Comparison of ENCODE assay signal across 8 cellular contexts in genomic region chr17:73643012-73643845, GRCh38. TPM values are rescaled to one million over a fixed set of nuclear protein-coding genes. Genes with fewer than 3 reads are reported as not detected.
DNase-seq lines count a peak whose midpoint lies in the region; ATAC-seq, FAIRE-seq and TF ChIP-seq lines count a peak whose summit lies in the region.

No MANE protein-coding gene starts in this region.

- no peaks in the 10 kb centered on the region for H3K36me3 ChIP-seq in Caco-2 (ENCODE audit: control insufficient read depth, insufficient read depth, low read length)
- H3K36me3 ChIP-seq in cardiac muscle cell, result no peaks in the 10 kb centered on the region

- ATAC-seq in GM21529 (IDR thresholded peaks at IDR 0.05; ENCODE audit: unreplicated experiment) (no peak), GM21447 (IDR thresholded peaks at IDR 0.05; ENCODE audit: unreplicated experiment) (no peak)

- H3K27me3 ChIP-seq in Caco-2 (replicated peaks; ENCODE audit: control insufficient read depth, insufficient read depth, low read length) (peaks cover 6% of the 10 kb centered on the region), cardiac muscle cell (no peaks in the 10 kb centered on the region)

- peak; percentile 19 to 49 for TF ChIP-seq CTCF in Caco-2 (IDR thresholded peaks at IDR 0.05; ENCODE audit: insufficient read depth in 1 of 2, low read depth in 1 of 2, low read length in 1 of 2, severe bottlenecking in 1 of 2, unreplicated experiment in 1 of 2)
- peak; percentile 16 for TF ChIP-seq CTCF in cardiac muscle cell (IDR thresholded peaks at IDR 0.05; ENCODE audit: low read depth, low read length)

- no TSS peak for BruUV-seq in Caco-2 (replicated peaks; lab: Mats Ljungman, UMichigan)

- peak overlapping the region; percentile 77 for H3K4me3 Mint-ChIP-seq in Caco-2 (ENCODE audit: unreplicated experiment)
- peak overlapping the region; percentile 78 for H3K4me3 Mint-ChIP-seq in activated T-cell treated with anti-CD3 and anti-CD28 coated beads, Interleukin-2, amount 50 U/mL, for 24 hours

- 0 out of 2 replicates have a peak, but pooled peaks cover 9% of the 10 kb centered on the region for H3K4me1 ChIP-seq in Caco-2
- H3K4me1 ChIP-seq in cardiac muscle cell (ENCODE audit: low read depth), result peaks cover 27% of the 10 kb centered on the region

- peak overlapping the region; percentile 33 for H3K4me3 ChIP-seq in Caco-2 (ENCODE audit: low read depth, low read length)
- H3K4me3 ChIP-seq in cardiac muscle cell, result peak overlapping the region; percentile 80

- TF ChIP-seq POLR2A in H54 (IDR thresholded peaks at IDR 0.05; ENCODE audit: low read depth, low read length), result no peak

- peaks cover 5% of the 10 kb centered on the region for H3K4me1 Mint-ChIP-seq in Caco-2 (ENCODE audit: low read depth, unreplicated experiment)
- H3K4me1 Mint-ChIP-seq in activated T-cell treated with anti-CD3 and anti-CD28 coated beads, Interleukin-2, amount 50 U/mL, for 24 hours (ENCODE audit: low read depth), result peaks cover 19% of the 10 kb centered on the region

- CTCF ChIA-PET in Caco-2 (lab: Charles Lee), result interaction anchor here (0.6 to 0.7 kb wide), 2 partner anchors 155 to 231 kb away, joined by 3 read pairs; no protein-coding TSS in a partner anchor

- POLR2A ChIA-PET in Caco-2 (lab: Charles Lee), result interaction anchor here (0.6 kb wide), 1 partner anchor 560 kb away, joined by 3 read pairs; the partner anchor contains the start of gene RPL38

- H3K9me3 Mint-ChIP-seq in Caco-2 (ENCODE audit: unreplicated experiment), result no peaks in the 10 kb centered on the region
- no peaks in the 10 kb centered on the region for H3K9me3 Mint-ChIP-seq in activated T-cell treated with anti-CD3 and anti-CD28 coated beads, Interleukin-2, amount 50 U/mL, for 24 hours

- intact Hi-C loops in Caco-2 (cut with micrococcal nuclease; ENCODE audit: unreplicated experiment) (loop anchor here (2.0 to 5.0 kb wide), 2 partner anchors 198 to 349 kb away; no protein-coding TSS in a partner anchor), posterior vena cava (cut with DNase I) (no loop called here)

- no peak overlapping the region for H3K27ac Mint-ChIP-seq in Caco-2 (ENCODE audit: unreplicated experiment)
- H3K27ac Mint-ChIP-seq in activated T-cell treated with anti-CD3 and anti-CD28 coated beads, Interleukin-2, amount 50 U/mL, for 24 hours, result no peak overlapping the region

- peak overlapping the region; percentile 82 for H3K27ac ChIP-seq in cardiac muscle cell

- H3K9me3 ChIP-seq in Caco-2, result no peaks in the 10 kb centered on the region
- no peaks in the 10 kb centered on the region for H3K9me3 ChIP-seq in cardiac muscle cell (ENCODE audit: low read depth)

- FAIRE-seq in H54 (lab: Jason Lieb, UNC), result no peak

- H3K27me3 Mint-ChIP-seq in Caco-2 (ENCODE audit: insufficient read depth, unreplicated experiment), result peaks cover 45% of the 10 kb centered on the region
- H3K27me3 Mint-ChIP-seq in activated T-cell treated with anti-CD3 and anti-CD28 coated beads, Interleukin-2, amount 50 U/mL, for 24 hours, result peaks cover 21% of the 10 kb centered on the region

- H3K36me3 Mint-ChIP-seq in Caco-2 (ENCODE audit: insufficient read depth, unreplicated experiment), result no peaks in the 10 kb centered on the region
- no peaks in the 10 kb centered on the region for H3K36me3 Mint-ChIP-seq in activated T-cell treated with anti-CD3 and anti-CD28 coated beads, Interleukin-2, amount 50 U/mL, for 24 hours (ENCODE audit: low read depth)

- DNase-seq in Caco-2 (peak in 1 of 2 experiments; percentile 43), NCI-H146 treated with DMSO at 0.1 percent for 48 hours (lab: John Stamatoyannopoulos, UW; ENCODE audit: unreplicated experiment) (peak; percentile 27), cardiac muscle cell (ENCODE audit: low read depth in 1 of 2, low spot score in 1 of 2) (peak; percentile 6 to 69), posterior vena cava (ENCODE audit: low spot score) (peak; percentile 78), H54 (ENCODE audit: insufficient read length, low spot score) (no peak)
- DNase-seq in activated T-cell treated with anti-CD3 and anti-CD28 coated beads, Interleukin-2, amount 50 U/mL, for 24 hours, result peak; percentile 63

RNA-seq across cellular contexts. Expression of gene SDK2, which starts 1.0 kb away (rescaled TPM):
- 0.09 and 0.14 TPM in 2 replicates for total RNA-seq in Caco-2 (2022)
- total RNA-seq in cardiac muscle cell, result 36.8 and 46.8 TPM in 2 replicates
- polyA plus RNA-seq in cardiac muscle cell, result 11.8 and 14.2 TPM in 2 replicates
- total RNA-seq in posterior vena cava, result 1 to 10 TPM; 1.4 to 1.7 TPM

Comparison
In these comparisons a context has a peak if more than half of its experiments do, and no peak if none do; other contexts are left out.
1. RNA of gene SDK2, which starts 1.0 kb away (total RNA-seq): 36.8 to 46.8 TPM in cardiac muscle cell; 1.4 to 1.7 TPM in posterior vena cava and 0.09 to 0.14 TPM in Caco-2; every median in the first group is over 10 times any median in the second.